ENCODE assay signal across 14 cellular contexts in the genomic region with DNA sequence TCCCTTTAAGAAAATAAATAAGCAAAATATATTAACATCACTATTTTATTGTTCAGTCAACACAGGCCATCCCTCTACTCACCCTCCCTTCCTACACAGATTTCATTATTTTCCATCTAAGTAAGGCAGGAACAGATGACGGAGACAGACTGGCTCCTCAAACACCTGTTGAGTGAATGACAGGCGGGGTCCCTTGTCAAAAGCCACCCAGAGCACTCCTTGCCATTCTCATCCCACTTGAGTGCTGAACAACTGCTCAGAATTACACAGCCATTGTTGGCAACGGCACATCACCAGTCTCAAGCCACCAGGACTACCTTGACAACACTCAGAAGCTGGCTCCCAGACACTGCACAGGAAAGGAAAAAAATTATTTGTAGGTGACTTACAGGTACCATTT. TPM values are rescaled to one million over a fixed set of nuclear protein-coding genes. Genes with fewer than 3 reads are reported as not detected.
DNase-seq lines count a peak whose midpoint lies in the region; ATAC-seq, FAIRE-seq and TF ChIP-seq lines count a peak whose summit lies in the region.
"Had no signal": no experiment of that assay in that cellular context is flagged by ENCODE, and none has a peak within 500 bp of the region (broad histone marks: within the 10 kb centered on the region; RNA-seq: fewer than 3 reads in every experiment).

No MANE protein-coding gene starts in this region.

- H3K9me2 ChIP-seq in neural cell (ENCODE audit: insufficient read depth, low read length) = no peaks in the 10 kb centered on the region

- no peak overlapping the region for H3K27ac ChIP-seq in neural cell (ENCODE audit: low read length)

- no peak for FAIRE-seq in H54 (lab: Jason Lieb, UNC)
- FAIRE-seq: GM12878, GM18507 had no signal

- peaks cover 0 to 8% of the 10 kb centered on the region in 2 donors for H3K4me1 Mint-ChIP-seq in effector memory CD8-positive, alpha-beta T cell (ENCODE audit: low read depth in 2 of 2)

- no peak overlapping the region for H2AFZ ChIP-seq in neural cell (ENCODE audit: low read depth, low read length)

- no peak overlapping the region for H3K9ac ChIP-seq in neural cell (ENCODE audit: low read length)

- H3K4me3 Mint-ChIP-seq in effector memory CD8-positive, alpha-beta T cell = no peak overlapping the region
- H3K4me3 Mint-ChIP-seq: H9 had no signal

- H3K27ac Mint-ChIP-seq in effector memory CD8-positive, alpha-beta T cell = no peak overlapping the region

- no peaks in the 10 kb centered on the region for H3K9me3 ChIP-seq in neural cell (ENCODE audit: low read length)

- no peaks in the 10 kb centered on the region for H3F3A ChIP-seq in neural cell (ENCODE audit: insufficient read depth, low read length, poor library complexity, severe bottlenecking)

- TF ChIP-seq CTCF in neural cell (IDR thresholded peaks at IDR 0.05; ENCODE audit: poor library complexity, severe bottlenecking) = no peak

- H3K36me3 Mint-ChIP-seq in effector memory CD8-positive, alpha-beta T cell (ENCODE audit: insufficient read depth) = peaks cover 3% of the 10 kb centered on the region

- H3K9me3 Mint-ChIP-seq in effector memory CD8-positive, alpha-beta T cell = no peaks in the 10 kb centered on the region

- DNase-seq in NCI-H748 (lab: John Stamatoyannopoulos, UW; ENCODE audit: unreplicated experiment) = peak; percentile 76
- DNase-seq in NCI-H748 treated with DMSO at 0.1 percent for 48 hours (lab: John Stamatoyannopoulos, UW) = no peak
- DNase-seq in NCI-H1105 (lab: John Stamatoyannopoulos, UW) = peak; percentile 66
- peak; percentile 39 for DNase-seq in NCI-H345 treated with DMSO at 0.1 percent for 48 hours (lab: John Stamatoyannopoulos, UW; ENCODE audit: unreplicated experiment)
- DNase-seq in effector memory CD8-positive, alpha-beta T cell = no peak
- DNase-seq in H54 (ENCODE audit: insufficient read length, low spot score) = no peak
- DNase-seq: ACHN; H9; IMR-90; NK-92 treated with Interleukin-12 subunit alpha and Interleukin-12 subunit beta, amount 100 ng/mL, for 24 hours had no signal

- peak overlapping the region; percentile 69 for H3K4me3 ChIP-seq in neural cell (ENCODE audit: low read length)
- H3K4me3 ChIP-seq: GM12878 had no signal

- TF ChIP-seq EP300 in neural cell (conservative IDR thresholded peaks at IDR 0.05; ENCODE audit: poor library complexity, severe bottlenecking) = no peak

- TF ChIP-seq RAD21 in neural cell (conservative IDR thresholded peaks at IDR 0.05) = no peak

- no peaks in the 10 kb centered on the region for H3K36me3 ChIP-seq in neural cell (ENCODE audit: insufficient read depth, low read length)

- H3K27me3 ChIP-seq in neural cell (ENCODE audit: insufficient read depth, low read depth, low read length) = no peaks in the 10 kb centered on the region

- H3K4me2 ChIP-seq in neural cell (ENCODE audit: low read length) = no peak overlapping the region

- H4K20me1 ChIP-seq in neural cell (ENCODE audit: insufficient read depth) = no peaks in the 10 kb centered on the region

- ATAC-seq in effector memory CD8-positive, alpha-beta T cell (replicated peaks) = no peak
- ATAC-seq in HG03108 (IDR thresholded peaks at IDR 0.05; ENCODE audit: unreplicated experiment) = no peak
- ATAC-seq: GM12878 had no signal

- H3K79me2 ChIP-seq in neural cell (replicated peaks; ENCODE audit: insufficient read depth, low read length) = peaks cover 89% of the 10 kb centered on the region

- peaks cover 32 to 82% of the 10 kb centered on the region in 2 donors for H3K27me3 Mint-ChIP-seq in effector memory CD8-positive, alpha-beta T cell

- no peak for TF ChIP-seq POLR2A in H54 (IDR thresholded peaks at IDR 0.05; ENCODE audit: low read depth, low read length)

TF ChIP-seq in neural cell, 6 proteins besides CTCF, POLR2A, EP300 and RAD21:
- no peak for TF ChIP-seq TAF1 (IDR thresholded peaks at IDR 0.05; ENCODE audit: low read depth)
- no peak for TF ChIP-seq MXI1 (conservative IDR thresholded peaks at IDR 0.05; ENCODE audit: poor library complexity, severe bottlenecking)
- no peak for TF ChIP-seq POLR2AphosphoS5 (IDR thresholded peaks at IDR 0.05)

RNA-seq across cellular contexts. Expression of a gene that starts 3.3 kb away (rescaled TPM):
- polyA plus RNA-seq in neural cell = 62.7 and 78.4 TPM in 2 replicates
- polyA minus RNA-seq in neural cell = 203 and 219 TPM in 2 replicates

Comparison
In these comparisons a context has a peak if more than half of its experiments do, and no peak if none do; other contexts are left out.
1. DNase-seq: peak in NCI-H748 (single experiment), NCI-H1105 (single experiment) and NCI-H345 treated with DMSO at 0.1 percent for 48 hours (single experiment); none in NCI-H748 treated with DMSO at 0.1 percent for 48 hours (single experiment), effector memory CD8-positive, alpha-beta T cell (0 of 3) and H54 (single experiment).